Comparison of ENCODE assay signal across 8 cellular contexts in the genomic region with DNA sequence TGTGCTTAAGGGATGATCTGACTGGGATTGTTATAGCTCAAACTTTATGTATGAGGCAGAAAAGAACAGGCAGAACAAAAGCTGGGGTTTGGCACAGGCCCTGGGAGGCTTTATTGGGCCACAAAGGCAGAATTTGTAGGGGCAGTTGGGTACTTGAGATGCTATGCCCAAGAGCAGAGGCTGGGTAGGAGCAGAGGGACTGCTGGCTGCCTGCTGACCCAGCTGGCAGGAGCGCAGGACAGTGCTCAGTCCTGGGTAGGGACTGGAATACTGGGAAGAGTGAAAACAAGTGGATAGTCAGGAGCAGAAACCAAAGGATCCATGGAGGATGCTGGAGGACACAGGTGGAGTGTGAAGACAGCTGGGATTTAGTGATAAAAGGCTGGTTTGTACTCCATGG.
"Had no signal": no experiment of that assay in that cellular context is flagged by ENCODE, and none has a peak within 500 bp of the region (broad histone marks: within the 10 kb centered on the region; RNA-seq: fewer than 3 reads in every experiment).

No MANE protein-coding gene starts in this region.

- H3K4me3 Mint-ChIP-seq: GM23338, HFFc6 had no signal

- H3K4me1 Mint-ChIP-seq: GM23338 had no signal

- H3K4me3 ChIP-seq: GM23338, HAP-1, K562 had no signal

- H3K4me1 ChIP-seq: HAP-1 had no signal

- H3K27ac ChIP-seq: HL-60 had no signal

- H2AFZ ChIP-seq: GM23338 had no signal

- H3K9me3 Mint-ChIP-seq: GM23338 had no signal

- H3K27ac Mint-ChIP-seq: GM23338, HFFc6 had no signal

- ATAC-seq: GM23338, HCT116, HepG2, K562 had no signal

- H3K36me3 ChIP-seq: HAP-1 had no signal

- H3K4me2 ChIP-seq: GM23338 had no signal

- DNase-seq: HFFc6, KG1 had no signal

- H3K9me3 ChIP-seq: HAP-1 had no signal
